In the genomic region with DNA sequence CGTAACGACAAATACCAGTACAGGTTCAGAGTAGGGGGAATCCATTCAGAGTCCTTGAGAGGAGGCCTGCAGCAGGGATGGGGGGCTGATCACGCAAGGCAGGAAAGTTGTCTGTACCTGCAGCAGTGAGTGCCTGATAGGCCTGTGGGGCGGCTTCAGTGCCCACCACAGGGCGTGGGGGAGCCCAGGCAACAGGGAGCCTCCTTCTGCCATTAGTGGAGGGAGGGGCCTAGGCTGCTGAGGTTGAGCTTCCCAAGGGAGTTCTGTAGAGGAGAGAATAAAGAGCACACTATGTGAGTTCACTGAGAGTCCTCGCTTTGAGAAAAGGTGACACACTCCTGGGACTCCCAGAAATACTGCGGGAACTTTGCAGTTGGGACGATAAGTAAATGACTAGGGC, we compare ENCODE assay signal across 7 cellular contexts.
"Had no signal": no experiment of that assay in that cellular context is flagged by ENCODE, and none has a peak within 500 bp of the region (broad histone marks: within the 10 kb centered on the region; RNA-seq: fewer than 3 reads in every experiment).

No MANE protein-coding gene starts in this region.

- H3K36me3 ChIP-seq: HAP-1 had no signal

- ATAC-seq: HCT116, K562 had no signal

- DNase-seq: GOT3, HFFc6, IMR-90, KG1 had no signal

- H3K27ac Mint-ChIP-seq: HFFc6 had no signal

- H3K9me3 Mint-ChIP-seq: HFFc6 had no signal

- FAIRE-seq: K562 had no signal

- H3K4me3 Mint-ChIP-seq: HFFc6 had no signal

- H3K4me1 ChIP-seq: HAP-1 had no signal

- H3K4me3 ChIP-seq: HAP-1, K562 had no signal
